23 cellular contexts compared by ENCODE assay signal in genomic region chr2:235052514-235053354, GRCh38.
DNase-seq lines count a peak whose midpoint lies in the region; ATAC-seq and TF ChIP-seq lines count a peak whose summit lies in the region.
"Had no signal": no experiment of that assay in that cellular context is flagged by ENCODE, and none has a peak within 500 bp of the region (broad histone marks: within the 10 kb centered on the region; RNA-seq: fewer than 3 reads in every experiment).

No MANE protein-coding gene starts in this region.

- ATAC-seq in left colon, result peak; percentile 42
- no peak for ATAC-seq in HG02623 (IDR thresholded peaks at IDR 0.05; ENCODE audit: unreplicated experiment)
- ATAC-seq: activated CD8-positive, alpha-beta T cell treated with anti-CD3 and anti-CD28 coated beads for 36 hours; HCT116; lower lobe of right lung had no signal

- DNase-seq in SK-MEL-5 (ENCODE audit: low read depth, low spot score) (peak; percentile 86), left colon (peak; percentile 23 to 59), pons (ENCODE audit: low spot score) (peak; percentile 23), AG08395 (ENCODE audit: low spot score) (no peak), DMS53 (lab: John Stamatoyannopoulos, UW) (no peak), amniotic stem cell (lab: John Stamatoyannopoulos, UW) (no peak)
- DNase-seq: ACHN; activated CD4-positive, CD25-positive, alpha-beta regulatory T cell treated with anti-CD3 and anti-CD28 coated beads, Interleukin-2, amount 50 U/mL, for 72 hours; activated CD8-positive, alpha-beta T cell treated with anti-CD3 and anti-CD28 coated beads for 36 hours; activated naive CD8-positive, alpha-beta T cell treated with anti-CD3 and anti-CD28 coated beads, Interleukin-2, amount 10 ng/mL, durations not matched to agents 7 days and 5 days; DND-41; effector CD4-positive, alpha-beta T cell; erythroblast; lower lobe of right lung; NCI-H1436; NCI-H774; SJCRH30; stimulated activated CD4-positive, alpha-beta T cell treated with anti-CD3 and anti-CD28 coated beads, Interleukin-1b, Interleukin-23, amount 100 ng/mL, for 48 hours; stimulated activated CD8-positive, alpha-beta memory T cell treated with anti-CD3 and anti-CD28 coated beads, Interleukin-4, amount 100 ng/mL, for 48 hours had no signal

- peak overlapping the region; percentile 99 for H3K27ac ChIP-seq in C4-2B
- H3K27ac ChIP-seq: lower lobe of right lung, neutrophil had no signal

- in situ Hi-C loops in SK-MEL-5 (cut with HindIII; ENCODE audit: low pct_unique_long_range_greater_than_20kb, low sequenced_read_pairs), result no loop called here

- intact Hi-C loops in left colon (cut with DNase I, micrococcal nuclease), result no loop called here

- TF ChIP-seq CTCF in C4-2B (conservative IDR thresholded peaks at IDR 0.05), result no peak

Comparison
In these comparisons a context has a peak if more than half of its experiments do, and no peak if none do; other contexts are left out.
1. DNase-seq: peak in SK-MEL-5 (single experiment), left colon (2 of 2) and pons (single experiment); none in AG08395 (single experiment), DMS53 (single experiment) and amniotic stem cell (single experiment).